In the genomic region with DNA sequence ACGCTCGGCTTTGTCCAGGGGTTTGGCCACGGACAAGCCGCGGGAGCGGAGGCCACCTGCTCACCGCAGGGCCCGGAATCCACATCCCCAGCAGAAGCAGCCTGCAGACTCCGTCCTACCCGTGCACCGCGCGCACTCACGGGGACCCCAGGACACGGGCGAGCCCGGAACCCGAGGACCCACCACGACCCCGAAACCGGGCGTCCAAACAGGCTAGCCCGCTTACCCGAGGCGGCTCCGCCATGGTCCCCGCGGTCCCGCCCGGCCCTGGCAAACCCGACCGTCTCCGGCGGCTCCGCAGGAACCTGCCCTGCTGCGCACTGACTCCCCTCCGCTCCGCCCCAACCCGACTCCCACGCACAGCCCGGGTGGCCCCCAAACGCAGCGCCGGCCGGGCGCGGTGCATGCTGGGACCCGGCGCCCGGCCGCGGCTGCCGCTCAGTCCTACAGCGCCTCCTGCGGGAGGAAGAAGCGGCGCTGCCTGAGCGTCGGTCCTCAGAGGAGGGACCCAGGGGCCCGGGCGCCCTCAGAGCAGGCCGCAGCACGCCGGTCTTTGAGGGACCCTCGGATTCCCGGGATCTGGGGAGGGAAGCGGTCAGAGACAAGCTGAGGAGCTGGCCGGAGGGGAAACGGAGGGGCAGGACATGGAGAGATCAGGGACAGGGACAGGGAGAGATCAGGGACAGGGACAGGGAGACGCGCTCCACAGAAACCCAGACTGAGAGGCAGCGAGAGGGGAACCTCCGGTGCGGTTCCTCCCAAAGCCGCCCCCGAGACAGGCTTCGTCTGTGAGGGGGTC, we compare ENCODE assay signal across 8 cellular contexts. TPM values are rescaled to one million over a fixed set of nuclear protein-coding genes. Genes with fewer than 3 reads are reported as not detected.
DNase-seq lines count a peak whose midpoint lies in the region; ATAC-seq and TF ChIP-seq lines count a peak whose summit lies in the region.

Gene ZNF786 (minus strand): TSS at position 322 of the 799 bp plus-strand sequence. CDS start 78 bp downstream, at position 244.

- H3K27me3 ChIP-seq in breast epithelium: no peaks in the 10 kb centered on the region

- H3K36me3 ChIP-seq in breast epithelium: no peaks in the 10 kb centered on the region

- H3K4me3 ChIP-seq in breast epithelium: peak within 1 kb of the TSS; percentile 63 to 89 (median 84)

- H3K4me1 ChIP-seq in breast epithelium: peaks cover 0 to 6% of the 10 kb centered on the region in 2 donors

- TF ChIP-seq CTCF in VCaP (conservative IDR thresholded peaks at IDR 0.05) (peak; percentile 99), breast epithelium (IDR thresholded peaks at IDR 0.05) (peak; percentile 87 to 95 (median 90))

- peak; percentile 87 for TF ChIP-seq POLR2A in breast epithelium (IDR thresholded peaks at IDR 0.05)

- intact Hi-C loops in breast epithelium (cut with DNase I; ENCODE audit: low total_unique reads): no loop called here

- H3K27ac ChIP-seq in VCaP (peak within 1 kb of the TSS; percentile 99), breast epithelium (peak within 1 kb of the TSS; percentile 96 to 97)

- no peaks in the 10 kb centered on the region for H3K9me3 ChIP-seq in breast epithelium

- ATAC-seq in GM18870 (IDR thresholded peaks at IDR 0.05; ENCODE audit: unreplicated experiment) (peak; percentile 71), HG03108 (IDR thresholded peaks at IDR 0.05; ENCODE audit: unreplicated experiment) (peak; percentile 78)

- DNase-seq in AG08395 (ENCODE audit: low spot score) (peak; percentile 93), NCI-H2171 (lab: John Stamatoyannopoulos, UW) (peak; percentile 86), breast epithelium (ENCODE audit: low spot score in 2 of 2) (peak; percentile 76 to 84), iris pigment epithelial cell (ENCODE audit: low read depth) (peak; percentile 90)
- DNase-seq in stimulated activated CD4-positive, alpha-beta T cell treated with anti-CD3 and anti-CD28 coated beads, Interleukin-12 subunit alpha, Interleukin-12 subunit beta, amount 100 ng/mL, for 24 hours (ENCODE audit: low read depth in 2 of 2): peak; percentile 88 to 92

RNA-seq across cellular contexts. Expression of gene ZNF786, which starts in this region (rescaled TPM):
- total RNA-seq in breast epithelium: 10 to 100 TPM in 1 of 3 donors, 1 to 10 TPM in 2; 2.7 to 13.2 (median 6.2) TPM

Comparison
In these comparisons a context has a peak if more than half of its experiments do, and no peak if none do; other contexts are left out.
1. Peak in every context shown above with its lines: DNase-seq, ATAC-seq, H3K4me3 ChIP-seq and H3K27ac ChIP-seq.